20 cellular contexts compared by ENCODE assay signal in the genomic region with DNA sequence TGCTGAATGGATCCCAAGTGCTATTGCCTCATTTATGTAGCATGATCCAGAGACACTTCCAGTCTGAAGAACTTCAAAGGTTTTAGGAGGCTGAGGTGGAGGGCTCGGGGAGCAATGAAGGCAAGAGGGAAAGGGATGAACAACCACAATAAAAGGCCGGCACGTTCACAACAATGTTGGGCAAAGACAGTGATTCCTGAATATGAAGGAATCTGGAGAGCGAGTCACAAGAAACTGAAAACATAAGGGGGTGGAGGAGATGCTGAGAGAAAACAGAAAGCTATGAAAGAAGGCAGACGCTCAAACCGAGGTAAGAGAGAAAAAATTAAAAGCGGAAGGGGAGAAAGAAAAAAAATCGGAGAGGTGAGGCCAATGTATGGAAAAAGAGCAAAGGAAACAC.
"Had no signal": no experiment of that assay in that cellular context is flagged by ENCODE, and none has a peak within 500 bp of the region (broad histone marks: within the 10 kb centered on the region; RNA-seq: fewer than 3 reads in every experiment).

No MANE protein-coding gene starts in this region.

- H3K27me3 ChIP-seq: spleen had no signal

- H3K27me3 Mint-ChIP-seq: activated CD8-positive, alpha-beta T cell treated with anti-CD3 and anti-CD28 coated beads for 36 hours had no signal

- H3K36me3 ChIP-seq: heart right ventricle, spleen had no signal

- H3K9me3 Mint-ChIP-seq: activated CD8-positive, alpha-beta T cell treated with anti-CD3 and anti-CD28 coated beads for 36 hours; activated naive CD8-positive, alpha-beta T cell treated with anti-CD3 and anti-CD28 coated beads, Interleukin-2, amount 10 ng/mL, durations not matched to agents 7 days and 5 days; activated T-helper 2 cell treated with anti-CD3 and anti-CD28 coated beads, Interferon-gamma antibody, Interleukin-2, Interleukin-4, amounts not matched to agents 10 μg/mL and 5 μg/mL and 100 μg/mL, durations not matched to agents 14 hours and 24 hours and 36 hours; central memory CD8-positive, alpha-beta T cell had no signal

- H3K79me2 ChIP-seq: parathyroid adenoma had no signal

- H3K9ac ChIP-seq: parathyroid adenoma had no signal

- ATAC-seq: activated CD8-positive, alpha-beta T cell treated with anti-CD3 and anti-CD28 coated beads for 36 hours; naive thymus-derived CD4-positive, alpha-beta T cell; sciatic nerve had no signal

- H3K4me1 Mint-ChIP-seq: activated naive CD8-positive, alpha-beta T cell treated with anti-CD3 and anti-CD28 coated beads, Interleukin-2, amount 10 ng/mL, durations not matched to agents 7 days and 5 days; immature natural killer cell had no signal

- H3K27ac ChIP-seq: coronary artery, heart right ventricle, parathyroid adenoma, spleen, tibial artery had no signal

- H3K4me3 ChIP-seq: coronary artery, heart right ventricle, spleen, tibial artery had no signal

- H3K9me3 ChIP-seq: heart right ventricle, spleen, tibial artery had no signal

- H2AFZ ChIP-seq: parathyroid adenoma had no signal

- H3K4me3 Mint-ChIP-seq: activated B cell treated with CpG ODN at 0.5 μM for 24 hours; activated CD8-positive, alpha-beta T cell treated with anti-CD3 and anti-CD28 coated beads for 36 hours; activated naive CD8-positive, alpha-beta T cell treated with anti-CD3 and anti-CD28 coated beads, Interleukin-2, amount 10 ng/mL, durations not matched to agents 7 days and 5 days; brain; central memory CD8-positive, alpha-beta T cell; immature natural killer cell; naive thymus-derived CD4-positive, alpha-beta T cell had no signal

- DNase-seq: activated B cell treated with CpG ODN at 0.5 μM for 24 hours; activated CD4-positive, alpha-beta T cell treated with anti-CD3 and anti-CD28 coated beads for 4 hours; activated CD8-positive, alpha-beta T cell treated with anti-CD3 and anti-CD28 coated beads for 36 hours; activated naive CD4-positive, alpha-beta T cell treated with Interleukin-2 at 50 U/mL for 16 hours; activated naive CD8-positive, alpha-beta T cell treated with anti-CD3 and anti-CD28 coated beads, Interleukin-2, amount 10 ng/mL, durations not matched to agents 7 days and 5 days; activated T-cell treated with anti-CD3 and anti-CD28 coated beads, Interleukin-2, amount 50 U/mL, for 1 hour; heart right ventricle; immature natural killer cell; mesendoderm; naive thymus-derived CD4-positive, alpha-beta T cell; spleen; stimulated activated CD8-positive, alpha-beta memory T cell treated with anti-CD3 and anti-CD28 coated beads, Interleukin-4, amount 100 ng/mL, for 48 hours; stimulated activated naive CD4-positive, alpha-beta T cell; tibial artery had no signal

- H3K27ac Mint-ChIP-seq: activated B cell treated with CpG ODN at 0.5 μM for 24 hours; activated CD8-positive, alpha-beta T cell treated with anti-CD3 and anti-CD28 coated beads for 36 hours; activated naive CD8-positive, alpha-beta T cell treated with anti-CD3 and anti-CD28 coated beads, Interleukin-2, amount 10 ng/mL, durations not matched to agents 7 days and 5 days; activated T-helper 2 cell treated with anti-CD3 and anti-CD28 coated beads, Interferon-gamma antibody, Interleukin-2, Interleukin-4, amounts not matched to agents 10 μg/mL and 5 μg/mL and 100 μg/mL, durations not matched to agents 14 hours and 24 hours and 36 hours; immature natural killer cell; naive thymus-derived CD4-positive, alpha-beta T cell had no signal

- H3K36me3 Mint-ChIP-seq: activated naive CD8-positive, alpha-beta T cell treated with anti-CD3 and anti-CD28 coated beads, Interleukin-2, amount 10 ng/mL, durations not matched to agents 7 days and 5 days; brain had no signal

- H3K4me1 ChIP-seq: heart right ventricle, parathyroid adenoma, tibial artery had no signal
